In genomic region chr10:100803481-100803880, GRCh38 we compare ENCODE assay signal across 2 cellular contexts.
TF ChIP-seq lines count a peak whose summit lies in the region.

No MANE protein-coding gene starts in this region.

TF ChIP-seq in GM23338, 12 proteins besides CTCF, POLR2A, EP300 and RAD21:
- TF ChIP-seq ZNF114 (CRISPR knock-in tag; IDR thresholded peaks at IDR 0.05) (no peak), STAT1 (IDR thresholded peaks at IDR 0.05; ENCODE audit: unreplicated experiment) (no peak)

TF ChIP-seq in H1, 55 proteins besides CTCF, POLR2A, EP300 and RAD21:
- no peak; the same call in 1 of the 2 replicates for TF ChIP-seq E2F6 (IDR thresholded peaks at IDR 0.05)
- TF ChIP-seq SIRT6 (IDR thresholded peaks at IDR 0.05; ENCODE audit: low read length) = no peak
- TF ChIP-seq MAX (IDR thresholded peaks at IDR 0.05) = 0 out of 2 replicates have a peak, but pooled peaks have one; percentile 15
- TF ChIP-seq CTBP2 (IDR thresholded peaks at IDR 0.05; ENCODE audit: borderline replicate concordance, insufficient read depth, insufficient read length, low read length) = peak; percentile 58
- TF ChIP-seq TCF12 (IDR thresholded peaks at IDR 0.05; ENCODE audit: low read depth, low read length) = no peak
- no peak for TF ChIP-seq PHF8 (conservative IDR thresholded peaks at IDR 0.05; ENCODE audit: low read depth, low read length)
- TF ChIP-seq BRCA1 (IDR thresholded peaks at IDR 0.05; ENCODE audit: low read depth, low read length) = no peak
- TF ChIP-seq SIX5 (IDR thresholded peaks at IDR 0.05; ENCODE audit: low read depth, low read length) = no peak
